In the genomic region with DNA sequence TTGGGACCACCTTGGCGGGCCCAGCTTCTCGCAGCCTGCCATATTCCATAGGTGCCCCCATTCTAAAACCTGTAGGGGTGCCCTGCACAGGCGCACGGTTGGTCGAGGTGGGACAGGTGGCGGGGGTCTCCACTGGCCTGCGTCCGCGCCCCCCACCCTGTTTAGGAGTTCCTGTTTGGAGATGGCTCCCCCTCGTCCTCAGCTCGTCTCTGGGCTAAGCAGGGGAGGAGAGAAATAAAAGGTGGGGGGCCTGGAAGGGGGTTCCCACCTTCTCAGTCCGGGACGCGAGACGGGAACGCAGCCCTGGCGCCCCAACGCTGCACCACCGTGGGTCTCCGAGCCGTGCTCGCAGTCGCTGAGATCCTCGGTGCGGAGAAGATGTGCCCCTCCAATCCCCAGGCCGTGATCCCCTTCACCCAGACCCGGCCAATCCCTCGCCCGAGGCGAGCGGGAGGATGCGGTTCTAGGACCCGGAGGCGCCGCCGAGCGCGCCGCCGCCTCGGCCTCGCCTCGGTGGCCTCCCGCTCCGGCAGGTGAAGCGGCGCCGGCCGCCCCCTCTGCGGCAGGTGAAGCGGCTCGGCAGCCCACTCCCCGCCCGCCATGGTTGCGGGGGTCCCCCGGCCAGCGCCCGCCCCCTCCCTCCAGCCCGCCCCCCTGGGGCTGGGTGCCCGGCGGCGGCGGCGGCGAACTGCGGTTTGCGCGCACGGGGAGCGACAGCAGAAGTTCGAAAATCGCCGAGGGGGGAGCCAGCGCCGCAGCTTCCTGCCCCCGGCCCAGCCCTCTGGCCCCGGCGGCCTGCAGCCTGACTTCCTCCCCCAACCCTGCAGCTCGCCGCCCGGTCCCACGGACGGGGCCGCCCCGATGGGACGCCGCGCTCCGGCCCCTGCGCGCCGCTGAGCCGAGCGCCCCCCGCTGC, we compare ENCODE assay signal across 8 cellular contexts. TPM values are rescaled to one million over a fixed set of nuclear protein-coding genes. Genes with fewer than 3 reads are reported as not detected.
DNase-seq lines count a peak whose midpoint lies in the region; ATAC-seq and TF ChIP-seq lines count a peak whose summit lies in the region.

TSS of gene FMNL1 (plus strand) at position 805 of the 916 bp plus-strand sequence. CDS start 240 bp downstream, outside the sequence.

- H3K4me3 Mint-ChIP-seq in GM23338 = peak within 1 kb of the TSS; percentile 83

- H3F3A ChIP-seq in GM23338 (replicated peaks; ENCODE audit: low read depth) = no peaks in the 10 kb centered on the region
- H3F3A ChIP-seq in SU-DHL-6 (ENCODE audit: insufficient read depth) = peaks cover 55% of the 10 kb centered on the region

- H3K27me3 ChIP-seq in GM23338 (ENCODE audit: insufficient read depth) = peaks cover 46% of the 10 kb centered on the region
- no peaks in the 10 kb centered on the region for H3K27me3 ChIP-seq in SU-DHL-6 (ENCODE audit: low read length)
- peaks cover 0 to 17% (median 0%) of the 10 kb centered on the region in 7 donors for H3K27me3 ChIP-seq in spleen (replicated peaks in 1 of 7)

- H3K79me2 ChIP-seq in GM23338 (replicated peaks; ENCODE audit: insufficient read depth) (no peaks in the 10 kb centered on the region), SU-DHL-6 (ENCODE audit: insufficient read depth, low read length) (peaks cover 44% of the 10 kb centered on the region)

- TF ChIP-seq CTCF in GM23338 (conservative IDR thresholded peaks at IDR 0.05; ENCODE audit: low read depth in 2 of 2) (no peak), SU-DHL-6 (IDR thresholded peaks at IDR 0.05; ENCODE audit: insufficient read depth, low read length, poor library complexity, severe bottlenecking) (no peak), astrocyte of the spinal cord (IDR thresholded peaks at IDR 0.05; ENCODE audit: low read depth, low read length) (no peak), spleen (IDR thresholded peaks at IDR 0.05 in 8 of 11, conservative IDR thresholded peaks at IDR 0.05 in 3 of 11) (peak in 2 of 11 experiments; percentile 15 to 45)

- peak; percentile 60 for ATAC-seq in GM23338

- H3K36me3 ChIP-seq in GM23338 (ENCODE audit: insufficient read depth) (no peaks in the 10 kb centered on the region), SU-DHL-6 (ENCODE audit: low read length) (0 out of 2 replicates have a peak, but pooled peaks cover 5% of the 10 kb centered on the region), spleen (peaks cover 0 to 9% (median 0%) of the 10 kb centered on the region in 6 donors)

- no peak within 1 kb of the TSS for H3K27ac Mint-ChIP-seq in GM23338

- no peak within 1 kb of the TSS for H3K27ac ChIP-seq in GM23338 (ENCODE audit: low read depth)
- H3K27ac ChIP-seq in SU-DHL-6 (ENCODE audit: low read depth, low read length) = peak within 1 kb of the TSS; percentile 99
- peak within 1 kb of the TSS; percentile 93 to 99 (median 96) for H3K27ac ChIP-seq in spleen

- intact Hi-C loops in spleen (cut with DNase I; ENCODE audit: low total_unique reads) = no loop called here

- no peak for TF ChIP-seq POLR2A in spleen (IDR thresholded peaks at IDR 0.05)

- WGBS in spleen, 5 donors = 3 to 5% (median 3%) methylated on average over 46 to 95 of the region's 95 CpGs

- H3K9me2 ChIP-seq in GM23338 (ENCODE audit: insufficient read depth) (no peaks in the 10 kb centered on the region), SU-DHL-6 (replicated peaks; ENCODE audit: insufficient read depth, low read length) (no peaks in the 10 kb centered on the region)

- H3K9ac ChIP-seq in SU-DHL-6 (ENCODE audit: low read length) = peak within 1 kb of the TSS; percentile 98

- no peaks in the 10 kb centered on the region for H3K36me3 Mint-ChIP-seq in GM23338 (ENCODE audit: low read depth)

- no peaks in the 10 kb centered on the region for H4K20me1 ChIP-seq in GM23338 (replicated peaks; ENCODE audit: insufficient read depth)
- no peaks in the 10 kb centered on the region for H4K20me1 ChIP-seq in SU-DHL-6 (ENCODE audit: low read depth, low read length)

- DNase-seq in AML-193 (lab: John Stamatoyannopoulos, UW) = peak; percentile 76 to 78
- peak; percentile 80 for DNase-seq in GM23338 (ENCODE audit: low spot score)
- DNase-seq in astrocyte of the spinal cord (ENCODE audit: low read depth, low spot score) = no peak
- DNase-seq in islet precursor cell = peak; percentile 59
- DNase-seq in spleen = peak; percentile 98
- no peak for DNase-seq in middle frontal gyrus (ENCODE audit: extremely low spot score, low spot score)
- DNase-seq in occipital lobe (lab: John Stamatoyannopoulos, UW) = no peak

- H3K9me3 ChIP-seq in SU-DHL-6 (ENCODE audit: insufficient read depth, low read length) (no peaks in the 10 kb centered on the region), spleen (no peaks in the 10 kb centered on the region)

- H2AFZ ChIP-seq in GM23338 = peak within 1 kb of the TSS; percentile 98
- no peak within 1 kb of the TSS for H2AFZ ChIP-seq in SU-DHL-6 (ENCODE audit: low read depth, low read length, severe bottlenecking)

- H3K27me3 Mint-ChIP-seq in GM23338 (ENCODE audit: insufficient read depth, low read depth, poor library complexity) = peaks cover 48% of the 10 kb centered on the region

- H3K4me3 ChIP-seq in GM23338 = peak within 1 kb of the TSS; percentile 85
- H3K4me3 ChIP-seq in SU-DHL-6 (ENCODE audit: insufficient read depth, low read length, poor library complexity, severe bottlenecking) = peak within 1 kb of the TSS; percentile 85
- peak within 1 kb of the TSS; percentile 29 for H3K4me3 ChIP-seq in astrocyte of the spinal cord (ENCODE audit: low read depth, low read length)
- peak within 1 kb of the TSS; percentile 57 to 80 (median 68) for H3K4me3 ChIP-seq in spleen

- peaks cover 31% of the 10 kb centered on the region for H3K4me1 Mint-ChIP-seq in GM23338

- H3K4me2 ChIP-seq in GM23338 = peak within 1 kb of the TSS; percentile 99
- H3K4me2 ChIP-seq in SU-DHL-6 (ENCODE audit: low read depth, low read length, poor library complexity, severe bottlenecking) = peak within 1 kb of the TSS; percentile 92

- in situ Hi-C loops in astrocyte of the spinal cord (cut with HindIII; ENCODE audit: low sequenced_read_pairs) = no loop called here

- peaks cover 18% of the 10 kb centered on the region; the same call in 1 of the 2 replicates for H3K4me1 ChIP-seq in GM23338 (ENCODE audit: insufficient read depth)
- peaks cover 23 to 71% (median 63%) of the 10 kb centered on the region in 6 donors for H3K4me1 ChIP-seq in spleen

- H3K9me3 Mint-ChIP-seq in GM23338 = no peaks in the 10 kb centered on the region

TF ChIP-seq in GM23338, 12 proteins besides CTCF, POLR2A, EP300 and RAD21 (continues in another document):
- TF ChIP-seq, protein P1, sequence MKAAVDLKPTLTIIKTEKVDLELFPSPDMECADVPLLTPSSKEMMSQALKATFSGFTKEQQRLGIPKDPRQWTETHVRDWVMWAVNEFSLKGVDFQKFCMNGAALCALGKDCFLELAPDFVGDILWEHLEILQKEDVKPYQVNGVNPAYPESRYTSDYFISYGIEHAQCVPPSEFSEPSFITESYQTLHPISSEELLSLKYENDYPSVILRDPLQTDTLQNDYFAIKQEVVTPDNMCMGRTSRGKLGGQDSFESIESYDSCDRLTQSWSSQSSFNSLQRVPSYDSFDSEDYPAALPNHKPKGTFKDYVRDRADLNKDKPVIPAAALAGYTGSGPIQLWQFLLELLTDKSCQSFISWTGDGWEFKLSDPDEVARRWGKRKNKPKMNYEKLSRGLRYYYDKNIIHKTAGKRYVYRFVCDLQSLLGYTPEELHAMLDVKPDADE (IDR thresholded peaks at IDR 0.05) = no peak
- TF ChIP-seq POLR2AphosphoS5 (IDR thresholded peaks at IDR 0.05; ENCODE audit: low read depth) (no peak), NANOG (IDR thresholded peaks at IDR 0.05; ENCODE audit: borderline replicate concordance) (no peak), EZH2phosphoT487 (IDR thresholded peaks at IDR 0.05; ENCODE audit: unreplicated experiment) (no peak), ZNF331 (CRISPR knock-in tag; IDR thresholded peaks at IDR 0.05; ENCODE audit: low read depth) (no peak), REST (IDR thresholded peaks at IDR 0.05; ENCODE audit: unreplicated experiment) (no peak), ZNF114 (CRISPR knock-in tag; IDR thresholded peaks at IDR 0.05) (no peak), EZH2 (IDR thresholded peaks at IDR 0.05; ENCODE audit: low read depth, unreplicated experiment) (no peak), CREB1 (CRISPR knock-in tag; IDR thresholded peaks at IDR 0.05; ENCODE audit: low read depth) (no peak)

RNA-seq across cellular contexts. Expression of gene FMNL1, which starts in this region (rescaled TPM):
- total RNA-seq in GM23338 (2014; rRNA removed; shearing (Covaris generic)) = 9.3 and 23.1 TPM in 2 replicates
- polyA plus RNA-seq in GM23338 (2016; fragmentation: Nextera tagmentation; extraction: Ambion mirVana) = 5.6 and 6.6 TPM in 2 replicates
- 100 to 1,000 TPM; 113 to 281 (median 190) TPM for total RNA-seq in spleen
- 10 to 100 TPM; 40.8 to 71.8 (median 62.8) TPM for polyA plus RNA-seq in spleen
- 1.9 TPM for total RNA-seq in occipital lobe

Comparison
In these comparisons a context has a peak if more than half of its experiments do, and no peak if none do; other contexts are left out.
1. DNase-seq: peak in AML-193 (2 of 2), GM23338 (single experiment), islet precursor cell (single experiment) and spleen (single experiment); none in astrocyte of the spinal cord (single experiment), middle frontal gyrus (single experiment) and occipital lobe (single experiment).
2. H3K4me3 ChIP-seq: peak in every context shown above with its lines; median percentile 85 in GM23338; 85 in SU-DHL-6; 68 in spleen; 29 in astrocyte of the spinal cord.